ENCODE assay signal across 13 cellular contexts in the genomic region with DNA sequence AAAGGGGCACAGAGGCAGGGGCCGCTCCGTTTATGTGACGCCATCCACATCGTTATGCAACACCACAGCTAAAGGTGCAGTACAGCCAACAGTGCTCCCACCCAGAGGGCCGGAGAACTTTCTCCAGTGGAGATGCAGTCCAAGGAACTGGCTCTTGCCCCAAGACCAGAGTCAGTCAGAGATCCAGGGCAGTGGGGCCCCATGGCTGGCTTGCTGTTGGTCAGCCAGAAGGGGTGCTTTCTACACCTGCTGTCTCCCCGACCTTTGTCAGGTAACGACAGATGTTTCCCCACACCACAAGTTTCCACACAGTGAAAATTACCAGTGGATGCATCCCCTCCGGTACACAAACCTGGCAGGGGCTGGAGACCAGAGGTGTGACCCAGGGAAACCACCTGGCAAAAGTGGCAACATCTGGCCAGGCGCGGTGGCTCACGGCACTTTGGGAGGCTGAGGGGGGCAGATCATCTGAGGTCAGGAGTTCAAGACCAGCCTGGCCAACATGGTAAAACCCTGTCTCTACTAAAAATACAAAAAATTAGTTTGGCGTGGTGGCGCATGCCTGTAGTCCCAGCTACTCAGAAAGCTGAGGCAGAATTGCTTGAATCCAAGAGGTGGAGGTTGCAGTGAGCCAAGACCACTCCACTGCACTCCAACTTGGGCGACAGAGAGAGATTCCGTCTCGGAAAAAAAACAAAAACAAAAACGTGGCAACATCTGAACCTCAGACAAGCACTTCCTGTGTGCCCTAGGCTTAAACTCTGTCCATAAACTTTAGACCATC.
"Had no signal": no experiment of that assay in that cellular context is flagged by ENCODE, and none has a peak within 500 bp of the region (broad histone marks: within the 10 kb centered on the region; RNA-seq: fewer than 3 reads in every experiment).

No MANE protein-coding gene starts in this region.

- H3K9me3 ChIP-seq: upper lobe of left lung had no signal

- H3K27me3 ChIP-seq: upper lobe of left lung had no signal

- ATAC-seq: naive thymus-derived CD4-positive, alpha-beta T cell; stimulated activated effector memory CD8-positive, alpha-beta T cell treated with anti-CD3 and anti-CD28 coated beads, Interleukin-12 subunit alpha, Interleukin-12 subunit beta, amount 100 ng/mL, for 72 hours had no signal

- H3K27ac ChIP-seq: upper lobe of left lung had no signal

- H3K4me2 ChIP-seq: smooth muscle cell had no signal

- DNase-seq: activated CD4-positive, alpha-beta T cell treated with anti-CD3 and anti-CD28 coated beads, Interleukin-2, amount 50 U/mL, for 48 hours; activated CD4-positive, CD25-positive, alpha-beta regulatory T cell treated with anti-CD3 and anti-CD28 coated beads, Interleukin-2, amount 50 U/mL, for 72 hours; activated naive CD4-positive, alpha-beta T cell treated with anti-CD3 and anti-CD28 coated beads, Interleukin-2, amount 50 U/mL, for 16 hours; hippocampal formation; kidney glomerular epithelial cell; naive thymus-derived CD4-positive, alpha-beta T cell; retina; SHP77 treated with DMSO at 0.1 percent for 48 hours; SW 1271 had no signal

- H3K4me3 ChIP-seq: lung, smooth muscle cell, upper lobe of left lung had no signal
